23 cellular contexts compared by ENCODE assay signal in genomic region chr10:110149259-110149658, GRCh38. TPM values are rescaled to one million over a fixed set of nuclear protein-coding genes. Genes with fewer than 3 reads are reported as not detected.
A peak's percentile ranks its signal among the peaks of the same experiment; 100 is the strongest.
DNase-seq lines count a peak whose midpoint lies in the region; ATAC-seq and TF ChIP-seq lines count a peak whose summit lies in the region.
"Had no signal": no experiment of that assay in that cellular context is flagged by ENCODE, and none has a peak within 500 bp of the region (broad histone marks: within the 10 kb centered on the region; RNA-seq: fewer than 3 reads in every experiment).

No MANE protein-coding gene starts in this region.

- no peak for TF ChIP-seq CTCF in nephron progenitor cell (IDR thresholded peaks at IDR 0.05)

- intact Hi-C loops in left colon (cut with DNase I, micrococcal nuclease) = loop anchor here in 1 of 2 donors (10.0 kb wide), 1 partner anchor 46 kb away; no protein-coding TSS in a partner anchor

- CTCF ChIA-PET in activated CD4-positive, alpha-beta T cell treated with anti-CD3 and anti-CD28 coated beads, Interleukin-2, amount 10 ng/mL, durations not matched to agents 7 days and 5 days (lab: Charles Lee) = interaction anchor here (1.4 kb wide), 1 partner anchor 8 kb away, joined by 3 read pairs; no protein-coding TSS in a partner anchor

- peaks cover 14% of the 10 kb centered on the region for H3K4me1 Mint-ChIP-seq in activated naive CD8-positive, alpha-beta T cell treated with anti-CD3 and anti-CD28 coated beads, Interleukin-2, amount 10 ng/mL, durations not matched to agents 7 days and 5 days
- H3K4me1 Mint-ChIP-seq in activated naive CD8-positive, alpha-beta T cell treated with anti-CD3 and anti-CD28 coated beads, Interleukin-2, amount 50 U/mL, for 24 hours = peaks cover 14% of the 10 kb centered on the region
- H3K4me1 Mint-ChIP-seq in nephron progenitor cell = peaks cover 56% of the 10 kb centered on the region
- H3K4me1 Mint-ChIP-seq in activated CD4-positive, alpha-beta T cell treated with anti-CD3 and anti-CD28 coated beads, Interleukin-2, amount 10 ng/mL, durations not matched to agents 7 days and 5 days = peaks cover 8% of the 10 kb centered on the region

- no peak for DNase-seq in activated naive CD8-positive, alpha-beta T cell treated with anti-CD3 and anti-CD28 coated beads, Interleukin-2, amount 10 ng/mL, durations not matched to agents 7 days and 5 days
- DNase-seq in activated naive CD8-positive, alpha-beta T cell treated with anti-CD3 and anti-CD28 coated beads, Interleukin-2, amount 50 U/mL, for 24 hours = no peak
- DNase-seq in erythroblast (lab: John Stamatoyannopoulos, UW) = peak; percentile 90 to 95
- DNase-seq in nephron progenitor cell = peak; percentile 21
- DNase-seq in left colon = no peak
- DNase-seq in T-helper 9 cell = no peak
- DNase-seq in activated CD4-positive, alpha-beta T cell treated with anti-CD3 and anti-CD28 coated beads, Interleukin-2, amount 10 ng/mL, durations not matched to agents 7 days and 5 days = no peak
- no peak for DNase-seq in HCEC 1CT
- DNase-seq: ACHN; BE2C; CD8-positive, alpha-beta memory T cell; DND-41; Kasumi-1; NCI-H1092 treated with DMSO at 0.1 percent for 48 hours; NCI-H1436; NCI-H187; NCI-H2081 treated with DMSO at 0.1 percent for 48 hours; NCI-H2171 treated with DMSO at 0.1 percent for 48 hours; NCI-H345; NCI-H510A treated with DMSO at 0.1 percent for 48 hours; PC-3 had no signal

- ATAC-seq in activated naive CD8-positive, alpha-beta T cell treated with anti-CD3 and anti-CD28 coated beads, Interleukin-2, amount 10 ng/mL, durations not matched to agents 7 days and 5 days (ENCODE audit: low read depth) = peak; percentile 13
- no peak for ATAC-seq in activated naive CD8-positive, alpha-beta T cell treated with anti-CD3 and anti-CD28 coated beads, Interleukin-2, amount 50 U/mL, for 24 hours
- ATAC-seq in left colon = no peak
- ATAC-seq: HCT116, PC-3 had no signal

- no peaks in the 10 kb centered on the region for H3K36me3 Mint-ChIP-seq in activated naive CD8-positive, alpha-beta T cell treated with anti-CD3 and anti-CD28 coated beads, Interleukin-2, amount 10 ng/mL, durations not matched to agents 7 days and 5 days
- H3K36me3 Mint-ChIP-seq in activated naive CD8-positive, alpha-beta T cell treated with anti-CD3 and anti-CD28 coated beads, Interleukin-2, amount 50 U/mL, for 24 hours (ENCODE audit: low read depth) = no peaks in the 10 kb centered on the region
- H3K36me3 Mint-ChIP-seq in nephron progenitor cell (ENCODE audit: low read depth) = no peaks in the 10 kb centered on the region
- peaks cover 5% of the 10 kb centered on the region for H3K36me3 Mint-ChIP-seq in activated CD4-positive, alpha-beta T cell treated with anti-CD3 and anti-CD28 coated beads, Interleukin-2, amount 10 ng/mL, durations not matched to agents 7 days and 5 days (ENCODE audit: low read depth)
- H3K36me3 Mint-ChIP-seq: CD8-positive, alpha-beta memory T cell had no signal

- POLR2A ChIA-PET in activated naive CD8-positive, alpha-beta T cell treated with anti-CD3 and anti-CD28 coated beads, Interleukin-2, amount 10 ng/mL, durations not matched to agents 7 days and 5 days (lab: Charles Lee) = no interaction called here
- POLR2A ChIA-PET in activated CD4-positive, alpha-beta T cell treated with anti-CD3 and anti-CD28 coated beads, Interleukin-2, amount 10 ng/mL, durations not matched to agents 7 days and 5 days (lab: Charles Lee) = no interaction called here

- TF ChIP-seq POLR2A in erythroblast (IDR thresholded peaks at IDR 0.05; ENCODE audit: low read length) = peak; percentile 94

- H3K9me3 Mint-ChIP-seq in activated naive CD8-positive, alpha-beta T cell treated with anti-CD3 and anti-CD28 coated beads, Interleukin-2, amount 10 ng/mL, durations not matched to agents 7 days and 5 days = no peaks in the 10 kb centered on the region
- no peaks in the 10 kb centered on the region for H3K9me3 Mint-ChIP-seq in activated naive CD8-positive, alpha-beta T cell treated with anti-CD3 and anti-CD28 coated beads, Interleukin-2, amount 50 U/mL, for 24 hours
- no peaks in the 10 kb centered on the region for H3K9me3 Mint-ChIP-seq in nephron progenitor cell
- no peaks in the 10 kb centered on the region for H3K9me3 Mint-ChIP-seq in activated CD4-positive, alpha-beta T cell treated with anti-CD3 and anti-CD28 coated beads, Interleukin-2, amount 10 ng/mL, durations not matched to agents 7 days and 5 days
- H3K9me3 Mint-ChIP-seq: CD8-positive, alpha-beta memory T cell had no signal

- H3K4me3 Mint-ChIP-seq in activated naive CD8-positive, alpha-beta T cell treated with anti-CD3 and anti-CD28 coated beads, Interleukin-2, amount 10 ng/mL, durations not matched to agents 7 days and 5 days = no peak overlapping the region
- H3K4me3 Mint-ChIP-seq in activated naive CD8-positive, alpha-beta T cell treated with anti-CD3 and anti-CD28 coated beads, Interleukin-2, amount 50 U/mL, for 24 hours = no peak overlapping the region
- no peak overlapping the region for H3K4me3 Mint-ChIP-seq in nephron progenitor cell
- H3K4me3 Mint-ChIP-seq in activated CD4-positive, alpha-beta T cell treated with anti-CD3 and anti-CD28 coated beads, Interleukin-2, amount 10 ng/mL, durations not matched to agents 7 days and 5 days = no peak overlapping the region
- H3K4me3 Mint-ChIP-seq: CD8-positive, alpha-beta memory T cell had no signal

- H3K27ac Mint-ChIP-seq in activated naive CD8-positive, alpha-beta T cell treated with anti-CD3 and anti-CD28 coated beads, Interleukin-2, amount 10 ng/mL, durations not matched to agents 7 days and 5 days = no peak overlapping the region
- no peak overlapping the region for H3K27ac Mint-ChIP-seq in activated naive CD8-positive, alpha-beta T cell treated with anti-CD3 and anti-CD28 coated beads, Interleukin-2, amount 50 U/mL, for 24 hours
- peak overlapping the region; percentile 14 for H3K27ac Mint-ChIP-seq in nephron progenitor cell
- no peak overlapping the region for H3K27ac Mint-ChIP-seq in activated CD4-positive, alpha-beta T cell treated with anti-CD3 and anti-CD28 coated beads, Interleukin-2, amount 10 ng/mL, durations not matched to agents 7 days and 5 days
- H3K27ac Mint-ChIP-seq: CD14-positive monocyte; CD8-positive, alpha-beta memory T cell had no signal

- H3K27me3 Mint-ChIP-seq in activated naive CD8-positive, alpha-beta T cell treated with anti-CD3 and anti-CD28 coated beads, Interleukin-2, amount 10 ng/mL, durations not matched to agents 7 days and 5 days = peaks cover 84% of the 10 kb centered on the region
- H3K27me3 Mint-ChIP-seq in activated naive CD8-positive, alpha-beta T cell treated with anti-CD3 and anti-CD28 coated beads, Interleukin-2, amount 50 U/mL, for 24 hours = peaks cover 67% of the 10 kb centered on the region
- H3K27me3 Mint-ChIP-seq in nephron progenitor cell (ENCODE audit: low read depth, poor library complexity) = peaks cover 15% of the 10 kb centered on the region
- peaks cover 64% of the 10 kb centered on the region for H3K27me3 Mint-ChIP-seq in activated CD4-positive, alpha-beta T cell treated with anti-CD3 and anti-CD28 coated beads, Interleukin-2, amount 10 ng/mL, durations not matched to agents 7 days and 5 days

RNA-seq across cellular contexts. Expression of gene MXI1, which starts 58.1 kb away (rescaled TPM):
- total RNA-seq in activated naive CD8-positive, alpha-beta T cell treated with anti-CD3 and anti-CD28 coated beads, Interleukin-2, amount 10 ng/mL, durations not matched to agents 7 days and 5 days = 10 to 100 TPM; 29.8 to 33.2 TPM
- 100 to 1,000 TPM; 134 to 154 TPM for total RNA-seq in left colon
- 10 to 100 TPM; 16.2 to 19.8 TPM for total RNA-seq in activated CD4-positive, alpha-beta T cell treated with anti-CD3 and anti-CD28 coated beads, Interleukin-2, amount 10 ng/mL, durations not matched to agents 7 days and 5 days

Comparison
In these comparisons a context has a peak if more than half of its experiments do, and no peak if none do; other contexts are left out.
1. DNase-seq: peak in erythroblast (2 of 2) and nephron progenitor cell (single experiment); none in activated naive CD8-positive, alpha-beta T cell treated with anti-CD3 and anti-CD28 coated beads, Interleukin-2, amount 10 ng/mL, durations not matched to agents 7 days and 5 days (single experiment), activated naive CD8-positive, alpha-beta T cell treated with anti-CD3 and anti-CD28 coated beads, Interleukin-2, amount 50 U/mL, for 24 hours (single experiment), left colon (0 of 2), T-helper 9 cell (single experiment), activated CD4-positive, alpha-beta T cell treated with anti-CD3 and anti-CD28 coated beads, Interleukin-2, amount 10 ng/mL, durations not matched to agents 7 days and 5 days (single experiment) and HCEC 1CT (single experiment).